ENCODE assay signal across 28 cellular contexts in genomic region chr22:20588092-20588842, GRCh38.
DNase-seq lines count a peak whose midpoint lies in the region; ATAC-seq, FAIRE-seq and TF ChIP-seq lines count a peak whose summit lies in the region.
"Had no signal": no experiment of that assay in that cellular context is flagged by ENCODE, and none has a peak within 500 bp of the region (broad histone marks: within the 10 kb centered on the region; RNA-seq: fewer than 3 reads in every experiment).

No MANE protein-coding gene starts in this region.

- 81% methylated on average over 7 of the region's 7 CpGs for WGBS in prostate gland

- H3K27ac ChIP-seq in kidney (ENCODE audit: low read depth in 2 of 2, low read length in 2 of 2): no peak overlapping the region
- no peak overlapping the region for H3K27ac ChIP-seq in prostate gland
- H3K27ac ChIP-seq: uterus, WERI-Rb-1 had no signal

- no peaks in the 10 kb centered on the region for H3K4me1 Mint-ChIP-seq in activated CD8-positive, alpha-beta T cell treated with anti-CD3 and anti-CD28 coated beads for 36 hours (ENCODE audit: low read depth)
- peaks cover 6% of the 10 kb centered on the region for H3K4me1 Mint-ChIP-seq in stimulated activated effector memory CD8-positive, alpha-beta T cell treated with anti-CD3 and anti-CD28 coated beads, Interleukin-12 subunit alpha, Interleukin-12 subunit beta, amount 100 ng/mL, for 72 hours

- no peaks in the 10 kb centered on the region for H3K27me3 ChIP-seq in prostate gland (replicated peaks; ENCODE audit: insufficient read depth)
- H3K27me3 ChIP-seq: uterus had no signal

- peaks cover 4% of the 10 kb centered on the region for H3K36me3 Mint-ChIP-seq in activated CD8-positive, alpha-beta T cell treated with anti-CD3 and anti-CD28 coated beads for 36 hours (ENCODE audit: low read depth)
- H3K36me3 Mint-ChIP-seq in stimulated activated effector memory CD8-positive, alpha-beta T cell treated with anti-CD3 and anti-CD28 coated beads, Interleukin-12 subunit alpha, Interleukin-12 subunit beta, amount 100 ng/mL, for 72 hours: peaks cover 56% of the 10 kb centered on the region

- H3K36me3 ChIP-seq in kidney (ENCODE audit: control insufficient read depth in 1 of 2, insufficient read depth in 2 of 2, low read length in 2 of 2): peaks cover 25 to 32% of the 10 kb centered on the region in 2 donors
- peaks cover 8 to 16% of the 10 kb centered on the region in 2 donors for H3K36me3 ChIP-seq in prostate gland
- H3K36me3 ChIP-seq: uterus had no signal

- DNase-seq in Right ventricle myocardium superior: peak; percentile 30
- no peak for DNase-seq in left cardiac atrium
- no peak for DNase-seq in activated CD8-positive, alpha-beta T cell treated with anti-CD3 and anti-CD28 coated beads for 36 hours
- peak; percentile 59 for DNase-seq in kidney
- no peak for DNase-seq in stimulated activated effector memory CD8-positive, alpha-beta T cell treated with anti-CD3 and anti-CD28 coated beads, Interleukin-12 subunit alpha, Interleukin-12 subunit beta, amount 100 ng/mL, for 72 hours (ENCODE audit: low spot score in 2 of 2)
- no peak for DNase-seq in prostate gland (ENCODE audit: low spot score)
- DNase-seq in Ammon's horn (ENCODE audit: low spot score): no peak
- DNase-seq: activated CD4-positive, alpha-beta T cell treated with anti-CD3 and anti-CD28 coated beads, Interleukin-2, amount 50 U/mL, for 48 hours; activated naive CD4-positive, alpha-beta T cell treated with Interleukin-2 at 50 U/mL for 16 hours; activated T-cell treated with anti-CD3 and anti-CD28 coated beads, Interleukin-2, amount 50 U/mL, for 4 hours; C1 segment of cervical spinal cord; central memory CD4-positive, alpha-beta T cell; DMS 273 treated with DMSO at 0.1 percent for 48 hours; effector CD8-positive, alpha-beta T cell; GDM1; Karpas-422; midbrain; NCI-H1092; NCI-H1930; NCI-H226; SIG-M5; substantia nigra; uterus; WERI-Rb-1 had no signal

- no peak overlapping the region for H3K4me3 Mint-ChIP-seq in activated CD8-positive, alpha-beta T cell treated with anti-CD3 and anti-CD28 coated beads for 36 hours
- no peak overlapping the region for H3K4me3 Mint-ChIP-seq in stimulated activated effector memory CD8-positive, alpha-beta T cell treated with anti-CD3 and anti-CD28 coated beads, Interleukin-12 subunit alpha, Interleukin-12 subunit beta, amount 100 ng/mL, for 72 hours
- H3K4me3 Mint-ChIP-seq: activated T-cell treated with anti-CD3 and anti-CD28 coated beads, Interleukin-2, amount 50 U/mL, for 4 hours; T-helper 1 cell treated with Interleukin-12 subunit alpha and Interleukin-12 subunit beta and Interleukin-4 antibody, amounts not matched to agents 30 μg/mL and 1 μg/mL, for 36 hours had no signal

- FAIRE-seq in kidney (lab: Jason Lieb, UNC): no peak
- FAIRE-seq: H54, HTR-8/SVneo had no signal

- H3K9me3 Mint-ChIP-seq in activated CD8-positive, alpha-beta T cell treated with anti-CD3 and anti-CD28 coated beads for 36 hours: no peaks in the 10 kb centered on the region
- no peaks in the 10 kb centered on the region for H3K9me3 Mint-ChIP-seq in stimulated activated effector memory CD8-positive, alpha-beta T cell treated with anti-CD3 and anti-CD28 coated beads, Interleukin-12 subunit alpha, Interleukin-12 subunit beta, amount 100 ng/mL, for 72 hours
- H3K9me3 Mint-ChIP-seq: activated T-cell treated with anti-CD3 and anti-CD28 coated beads, Interleukin-2, amount 50 U/mL, for 4 hours; T-helper 1 cell treated with Interleukin-12 subunit alpha and Interleukin-12 subunit beta and Interleukin-4 antibody, amounts not matched to agents 30 μg/mL and 1 μg/mL, for 36 hours had no signal

- H3K27me3 Mint-ChIP-seq in activated CD8-positive, alpha-beta T cell treated with anti-CD3 and anti-CD28 coated beads for 36 hours: no peaks in the 10 kb centered on the region

- TF ChIP-seq POLR2A in prostate gland (IDR thresholded peaks at IDR 0.05): no peak

- H3K9ac ChIP-seq in kidney (ENCODE audit: low read length in 2 of 2): no peak overlapping the region

- intact Hi-C loops in Right ventricle myocardium superior (cut with DNase I) (no loop called here), left cardiac atrium (cut with DNase I) (no loop called here), kidney (cut with DNase I) (no loop called here), prostate gland (cut with DNase I) (no loop called here)
- intact Hi-C loops in activated CD8-positive, alpha-beta T cell treated with anti-CD3 and anti-CD28 coated beads for 36 hours (cut with micrococcal nuclease): no loop called here

- H3K9me3 ChIP-seq in kidney (ENCODE audit: control insufficient read depth in 1 of 2, low read length in 2 of 2): no peaks in the 10 kb centered on the region
- H3K9me3 ChIP-seq in prostate gland: no peaks in the 10 kb centered on the region
- H3K9me3 ChIP-seq: uterus had no signal

- no peak overlapping the region for H3K27ac Mint-ChIP-seq in activated CD8-positive, alpha-beta T cell treated with anti-CD3 and anti-CD28 coated beads for 36 hours
- H3K27ac Mint-ChIP-seq in stimulated activated effector memory CD8-positive, alpha-beta T cell treated with anti-CD3 and anti-CD28 coated beads, Interleukin-12 subunit alpha, Interleukin-12 subunit beta, amount 100 ng/mL, for 72 hours: peak overlapping the region; percentile 50
- H3K27ac Mint-ChIP-seq: T-helper 1 cell treated with Interleukin-12 subunit alpha and Interleukin-12 subunit beta and Interleukin-4 antibody, amounts not matched to agents 30 μg/mL and 1 μg/mL, for 36 hours had no signal

- no peak overlapping the region for H3K4me3 ChIP-seq in kidney (ENCODE audit: low read length in 2 of 2)
- H3K4me3 ChIP-seq in prostate gland: no peak overlapping the region
- H3K4me3 ChIP-seq: uterus had no signal

- CTCF ChIA-PET in activated CD8-positive, alpha-beta T cell treated with anti-CD3 and anti-CD28 coated beads for 36 hours (lab: Charles Lee): interaction anchor here (1.5 kb wide), 1 partner anchor 17 kb away, joined by 5 read pairs; no protein-coding TSS in a partner anchor

- POLR2A ChIA-PET in activated CD8-positive, alpha-beta T cell treated with anti-CD3 and anti-CD28 coated beads for 36 hours (lab: Charles Lee): interaction anchor here (0.6 kb wide), 1 partner anchor 86 kb away, joined by 3 read pairs; no protein-coding TSS in a partner anchor

- no peak for ATAC-seq in Right ventricle myocardium superior (ENCODE audit: poor library complexity)
- ATAC-seq in left cardiac atrium: no peak
- ATAC-seq in activated CD8-positive, alpha-beta T cell treated with anti-CD3 and anti-CD28 coated beads for 36 hours: peak; percentile 21
- ATAC-seq in stimulated activated effector memory CD8-positive, alpha-beta T cell treated with anti-CD3 and anti-CD28 coated beads, Interleukin-12 subunit alpha, Interleukin-12 subunit beta, amount 100 ng/mL, for 72 hours: no peak
- no peak for ATAC-seq in GM21515 (IDR thresholded peaks at IDR 0.05; ENCODE audit: unreplicated experiment)
- ATAC-seq: activated T-cell treated with anti-CD3 and anti-CD28 coated beads, Interleukin-2, amount 50 U/mL, for 4 hours had no signal

- H3K4me1 ChIP-seq in kidney (ENCODE audit: control insufficient read depth in 1 of 2, insufficient read depth in 1 of 2, low read depth in 1 of 2, low read length in 2 of 2) (no peaks in the 10 kb centered on the region), prostate gland (replicated peaks) (no peaks in the 10 kb centered on the region)
- H3K4me1 ChIP-seq: uterus had no signal

- TF ChIP-seq CTCF in activated CD8-positive, alpha-beta T cell treated with anti-CD3 and anti-CD28 coated beads for 36 hours (IDR thresholded peaks at IDR 0.05): no peak
- TF ChIP-seq CTCF in kidney (IDR thresholded peaks at IDR 0.05; ENCODE audit: borderline replicate concordance, extremely low read depth, insufficient read depth) (no peak), prostate gland (IDR thresholded peaks at IDR 0.05) (no peak)

Comparison
In these comparisons a context has a peak if more than half of its experiments do, and no peak if none do; other contexts are left out.
1. DNase-seq: peak in Right ventricle myocardium superior (single experiment) and kidney (single experiment); none in left cardiac atrium (single experiment), activated CD8-positive, alpha-beta T cell treated with anti-CD3 and anti-CD28 coated beads for 36 hours (single experiment), stimulated activated effector memory CD8-positive, alpha-beta T cell treated with anti-CD3 and anti-CD28 coated beads, Interleukin-12 subunit alpha, Interleukin-12 subunit beta, amount 100 ng/mL, for 72 hours (0 of 2), prostate gland (single experiment) and Ammon's horn (single experiment).